20 cellular contexts compared by ENCODE assay signal in genomic region chr3:115052906-115053305, GRCh38.
DNase-seq lines count a peak whose midpoint lies in the region; ATAC-seq, FAIRE-seq and TF ChIP-seq lines count a peak whose summit lies in the region.
"Had no signal": no experiment of that assay in that cellular context is flagged by ENCODE, and none has a peak within 500 bp of the region (broad histone marks: within the 10 kb centered on the region; RNA-seq: fewer than 3 reads in every experiment).

No MANE protein-coding gene starts in this region.

- no peak for ATAC-seq in memory B cell (ENCODE audit: low read depth)
- ATAC-seq in HG02981 (IDR thresholded peaks at IDR 0.05; ENCODE audit: unreplicated experiment): no peak
- ATAC-seq: PC-3 had no signal

- H3K27me3 ChIP-seq in astrocyte (ENCODE audit: insufficient read depth, low read length) (no peaks in the 10 kb centered on the region), GM23248 (replicated peaks; ENCODE audit: insufficient read depth) (no peaks in the 10 kb centered on the region), esophagus squamous epithelium (no peaks in the 10 kb centered on the region), transverse colon (no peaks in the 10 kb centered on the region)

- no peaks in the 10 kb centered on the region for H3F3A ChIP-seq in GM23248 (ENCODE audit: insufficient read depth)

- H3K27ac ChIP-seq in HEK293 (ENCODE audit: extremely low read depth, low read depth, low read length) (no peak overlapping the region), astrocyte (ENCODE audit: low read depth, low read length) (no peak overlapping the region), GM23248 (no peak overlapping the region), esophagus squamous epithelium (no peak overlapping the region), transverse colon (no peak overlapping the region)
- H3K27ac ChIP-seq: SK-N-MC had no signal

- H3K9me3 ChIP-seq in HEK293 (ENCODE audit: control insufficient read depth, insufficient read depth, low read depth, low read length): no peaks in the 10 kb centered on the region
- no peaks in the 10 kb centered on the region for H3K9me3 ChIP-seq in astrocyte (ENCODE audit: insufficient read depth, low read depth, low read length)
- no peaks in the 10 kb centered on the region for H3K9me3 ChIP-seq in GM23248 (ENCODE audit: low read depth)
- no peaks in the 10 kb centered on the region for H3K9me3 ChIP-seq in esophagus squamous epithelium
- H3K9me3 ChIP-seq in transverse colon: no peaks in the 10 kb centered on the region

- TF ChIP-seq CTCF in HEK293 (tag by site-specific recombination; IDR thresholded peaks at IDR 0.05): no peak
- no peak for TF ChIP-seq CTCF in astrocyte (IDR thresholded peaks at IDR 0.05; ENCODE audit: insufficient read depth, low read depth, low read length)
- no peak for TF ChIP-seq CTCF in esophagus squamous epithelium (IDR thresholded peaks at IDR 0.05)
- no peak for TF ChIP-seq CTCF in transverse colon (IDR thresholded peaks at IDR 0.05)

- DNase-seq in COLO829 (ENCODE audit: low spot score) (peak; percentile 82), astrocyte (ENCODE audit: low read depth) (peak; percentile 18), memory B cell (ENCODE audit: low spot score in 2 of 2) (no peak), GM23248 (no peak), esophagus squamous epithelium (lab: John Stamatoyannopoulos, UW) (no peak), transverse colon (no peak)
- DNase-seq: 8988T, C1 segment of cervical spinal cord, COR-L47, DMS153, EL, HFFc6, IMR-90, Kasumi-1, NCI-H146, NCI-H446, PC-3 had no signal

- H4K20me1 ChIP-seq in astrocyte (ENCODE audit: insufficient read depth, low read length): no peaks in the 10 kb centered on the region
- H4K20me1 ChIP-seq in GM23248 (ENCODE audit: insufficient read depth): no peaks in the 10 kb centered on the region

- H3K27ac Mint-ChIP-seq in astrocyte (ENCODE audit: unreplicated experiment) (no peak overlapping the region), memory B cell (peak overlapping the region; percentile 3)
- H3K27ac Mint-ChIP-seq: HFFc6 had no signal

- TF ChIP-seq POLR2A in esophagus squamous epithelium (IDR thresholded peaks at IDR 0.05) (no peak), transverse colon (IDR thresholded peaks at IDR 0.05) (no peak)

- H3K9me3 Mint-ChIP-seq in astrocyte (ENCODE audit: unreplicated experiment) (no peaks in the 10 kb centered on the region), memory B cell (no peaks in the 10 kb centered on the region)
- H3K9me3 Mint-ChIP-seq: HFFc6 had no signal

- H3K4me2 ChIP-seq in astrocyte (ENCODE audit: low read length) (no peak overlapping the region), GM23248 (ENCODE audit: unreplicated experiment) (no peak overlapping the region)

- H3K9me2 ChIP-seq in GM23248 (ENCODE audit: insufficient read depth): no peaks in the 10 kb centered on the region

- CTCF ChIA-PET in HEK293 (lab: Yijun Ruan, JAX): interaction anchor here (0.5 to 0.7 kb wide), 4 partner anchors 731 to 1214 kb away, joined by 3 to 5 read pairs (median 4); partner anchors contain the start of gene GRAMD1C

- H3K4me3 Mint-ChIP-seq in astrocyte (ENCODE audit: unreplicated experiment) (no peak overlapping the region), memory B cell (no peak overlapping the region)
- H3K4me3 Mint-ChIP-seq: HFFc6 had no signal

- H3K27me3 Mint-ChIP-seq in astrocyte (ENCODE audit: low read depth, unreplicated experiment) (no peaks in the 10 kb centered on the region), memory B cell (no peaks in the 10 kb centered on the region)

- H3K36me3 ChIP-seq in HEK293 (ENCODE audit: control insufficient read depth in 2 of 2, insufficient read depth in 1 of 2, low read length in 2 of 2): no peaks in the 10 kb centered on the region
- H3K36me3 ChIP-seq in astrocyte (ENCODE audit: insufficient read depth, low read length): no peaks in the 10 kb centered on the region
- H3K36me3 ChIP-seq in GM23248 (ENCODE audit: low read depth): no peaks in the 10 kb centered on the region
- H3K36me3 ChIP-seq in esophagus squamous epithelium: no peaks in the 10 kb centered on the region
- no peaks in the 10 kb centered on the region for H3K36me3 ChIP-seq in transverse colon

- intact Hi-C loops in esophagus squamous epithelium (cut with DNase I) (no loop called here), transverse colon (cut with DNase I; ENCODE audit: low total_unique reads) (no loop called here)

- 73 to 79% methylated on average over 3 of the region's 3 CpGs for WGBS in GM23248 (ENCODE audit: low coverage in 1 of 2, low lambda C conversion rate in 2 of 2, missing lambda C conversion rate in 2 of 2), 2 experiments
- WGBS in esophagus squamous epithelium, 2 donors: 57 to 59% methylated on average over 3 of the region's 3 CpGs
- WGBS in transverse colon (ENCODE audit: low coverage in 1 of 2), 2 donors: 46 to 50% methylated on average over 3 of the region's 3 CpGs

- no peaks in the 10 kb centered on the region for H3K36me3 Mint-ChIP-seq in astrocyte (ENCODE audit: low read depth, unreplicated experiment)
- H3K36me3 Mint-ChIP-seq in memory B cell: peaks cover 5% of the 10 kb centered on the region

- POLR2A ChIA-PET in HEK293 (lab: Yijun Ruan, JAX): no interaction called here

- H2AFZ ChIP-seq in astrocyte (ENCODE audit: low read depth, low read length) (no peak overlapping the region), GM23248 (no peak overlapping the region)

- no peak for FAIRE-seq in astrocyte (lab: Jason Lieb, UNC)

- in situ Hi-C loops in GM23248 (cut with MboI): no loop called here
- in situ Hi-C loops in transverse colon (cut with MboI; ENCODE audit: low pct_ligation_motif_present in 1 of 4, low pct_unique_long_range_greater_than_20kb in 1 of 4, low sequenced_read_pairs in 3 of 4): no loop called here

- no peak overlapping the region for H3K4me3 ChIP-seq in HEK293 (ENCODE audit: low read depth, low read length)
- H3K4me3 ChIP-seq in astrocyte (ENCODE audit: insufficient read depth, low read depth, low read length): no peak overlapping the region
- H3K4me3 ChIP-seq in GM23248: no peak overlapping the region
- no peak overlapping the region for H3K4me3 ChIP-seq in esophagus squamous epithelium
- no peak overlapping the region for H3K4me3 ChIP-seq in transverse colon
- H3K4me3 ChIP-seq: SK-N-MC had no signal

- H3K79me2 ChIP-seq in astrocyte (ENCODE audit: insufficient read depth, low read length) (no peaks in the 10 kb centered on the region), GM23248 (ENCODE audit: insufficient read depth) (no peaks in the 10 kb centered on the region)

- no peak for TF ChIP-seq EP300 in transverse colon (IDR thresholded peaks at IDR 0.05; ENCODE audit: low read depth)

- H3K9ac ChIP-seq in astrocyte (ENCODE audit: low read length) (no peak overlapping the region), GM23248 (no peak overlapping the region)

- H3K4me1 Mint-ChIP-seq in astrocyte (ENCODE audit: low read depth, unreplicated experiment): peaks cover 6% of the 10 kb centered on the region
- peaks cover 10% of the 10 kb centered on the region for H3K4me1 Mint-ChIP-seq in memory B cell

- H3K4me1 ChIP-seq in HEK293 (ENCODE audit: control insufficient read depth, insufficient read depth, low read length) (no peaks in the 10 kb centered on the region), astrocyte (ENCODE audit: insufficient read depth, low read length) (no peaks in the 10 kb centered on the region), GM23248 (ENCODE audit: insufficient read depth) (no peaks in the 10 kb centered on the region), esophagus squamous epithelium (no peaks in the 10 kb centered on the region), transverse colon (no peaks in the 10 kb centered on the region)

TF ChIP-seq in HEK293, 187 proteins besides CTCF, POLR2A, EP300 and RAD21:
- no peak for TF ChIP-seq ZNF510 (tag by site-specific recombination; IDR thresholded peaks at IDR 0.05; ENCODE audit: insufficient replicate concordance)
- peak; percentile 37; the same call in 1 of the 2 replicates for TF ChIP-seq FEZF1 (tag by site-specific recombination; IDR thresholded peaks at IDR 0.05)

Comparison
In these comparisons a context has a peak if more than half of its experiments do, and no peak if none do; other contexts are left out.
1. DNase-seq: peak in COLO829 (single experiment) and astrocyte (single experiment); none in memory B cell (0 of 2), GM23248 (single experiment), esophagus squamous epithelium (single experiment) and transverse colon (single experiment).